Comparison of ENCODE assay signal across 10 cellular contexts in genomic region chr7:151755131-151755787, GRCh38.
DNase-seq lines count a peak whose midpoint lies in the region; ATAC-seq and TF ChIP-seq lines count a peak whose summit lies in the region.
"Had no signal": no experiment of that assay in that cellular context is flagged by ENCODE, and none has a peak within 500 bp of the region (broad histone marks: within the 10 kb centered on the region; RNA-seq: fewer than 3 reads in every experiment).

No MANE protein-coding gene starts in this region.

- H3K27ac Mint-ChIP-seq in activated CD8-positive, alpha-beta T cell treated with anti-CD3 and anti-CD28 coated beads, Interleukin-2, amount 10 ng/mL, durations not matched to agents 7 days and 5 days = peak overlapping the region; percentile 92

- no peak overlapping the region for H3K4me3 Mint-ChIP-seq in activated CD8-positive, alpha-beta T cell treated with anti-CD3 and anti-CD28 coated beads, Interleukin-2, amount 10 ng/mL, durations not matched to agents 7 days and 5 days

- H3K36me3 ChIP-seq in spleen = peaks cover 0 to 12% (median 0%) of the 10 kb centered on the region in 6 donors

- H3K36me3 Mint-ChIP-seq in activated CD8-positive, alpha-beta T cell treated with anti-CD3 and anti-CD28 coated beads, Interleukin-2, amount 10 ng/mL, durations not matched to agents 7 days and 5 days (ENCODE audit: low read depth) = no peaks in the 10 kb centered on the region

- H3K4me1 Mint-ChIP-seq in activated CD8-positive, alpha-beta T cell treated with anti-CD3 and anti-CD28 coated beads, Interleukin-2, amount 10 ng/mL, durations not matched to agents 7 days and 5 days (ENCODE audit: low read depth) = peaks cover 32% of the 10 kb centered on the region

- H3K4me3 ChIP-seq in spleen = no peak overlapping the region
- H3K4me3 ChIP-seq: lung had no signal

- 65 to 75% (median 71%) methylated on average over 11 of the region's 11 CpGs for WGBS in spleen, 5 donors

- H3K9me3 ChIP-seq in spleen = no peaks in the 10 kb centered on the region

- no peaks in the 10 kb centered on the region for H3K27me3 ChIP-seq in spleen (replicated peaks in 1 of 7)

- no peak for TF ChIP-seq CTCF in spleen (IDR thresholded peaks at IDR 0.05 in 8 of 11, conservative IDR thresholded peaks at IDR 0.05 in 3 of 11)

- H3K4me1 ChIP-seq in spleen = peaks cover 11 to 34% (median 25%) of the 10 kb centered on the region in 6 donors

- H3K27ac ChIP-seq in spleen = peak overlapping the region in 5 of 8 donors; percentile 70 to 80 (median 74)

- POLR2A ChIA-PET in activated CD8-positive, alpha-beta T cell treated with anti-CD3 and anti-CD28 coated beads, Interleukin-2, amount 10 ng/mL, durations not matched to agents 7 days and 5 days (lab: Charles Lee) = no interaction called here

- no peak for ATAC-seq in activated CD8-positive, alpha-beta T cell treated with anti-CD3 and anti-CD28 coated beads, Interleukin-2, amount 10 ng/mL, durations not matched to agents 7 days and 5 days
- ATAC-seq in left ventricle myocardium superior = peak; percentile 59
- ATAC-seq in HG02852 (IDR thresholded peaks at IDR 0.05; ENCODE audit: unreplicated experiment) = no peak
- ATAC-seq in GM18511 (IDR thresholded peaks at IDR 0.05; ENCODE audit: unreplicated experiment) = no peak
- ATAC-seq in GM19452 (IDR thresholded peaks at IDR 0.05; ENCODE audit: unreplicated experiment) = no peak

- intact Hi-C loops in left ventricle myocardium superior (cut with micrococcal nuclease) (no loop called here), spleen (cut with DNase I; ENCODE audit: low total_unique reads) (no loop called here)

- no peak for TF ChIP-seq POLR2A in spleen (IDR thresholded peaks at IDR 0.05)

- H3K27me3 Mint-ChIP-seq in activated CD8-positive, alpha-beta T cell treated with anti-CD3 and anti-CD28 coated beads, Interleukin-2, amount 10 ng/mL, durations not matched to agents 7 days and 5 days (ENCODE audit: low read depth) = no peaks in the 10 kb centered on the region

- CTCF ChIA-PET in activated CD8-positive, alpha-beta T cell treated with anti-CD3 and anti-CD28 coated beads, Interleukin-2, amount 10 ng/mL, durations not matched to agents 7 days and 5 days (lab: Charles Lee) = interaction anchor here (1.8 to 3.5 kb wide), 3 partner anchors 13 to 124 kb away, joined by 6 to 29 read pairs (median 7); no protein-coding TSS in a partner anchor

- H3K9me3 Mint-ChIP-seq in activated CD8-positive, alpha-beta T cell treated with anti-CD3 and anti-CD28 coated beads, Interleukin-2, amount 10 ng/mL, durations not matched to agents 7 days and 5 days (ENCODE audit: insufficient read depth) = no peaks in the 10 kb centered on the region

- DNase-seq in GF-D8 (lab: John Stamatoyannopoulos, UW) (peak; percentile 75), left ventricle myocardium superior (peak; percentile 62), spleen (no peak), HT-29 (ENCODE audit: low spot score) (no peak)
- no peak for DNase-seq in activated CD8-positive, alpha-beta T cell treated with anti-CD3 and anti-CD28 coated beads, Interleukin-2, amount 10 ng/mL, durations not matched to agents 7 days and 5 days
- DNase-seq: NCI-H1930 had no signal

Comparison
In these comparisons a context has a peak if more than half of its experiments do, and no peak if none do; other contexts are left out.
1. DNase-seq: peak in GF-D8 (single experiment) and left ventricle myocardium superior (single experiment); none in activated CD8-positive, alpha-beta T cell treated with anti-CD3 and anti-CD28 coated beads, Interleukin-2, amount 10 ng/mL, durations not matched to agents 7 days and 5 days (single experiment), spleen (single experiment) and HT-29 (single experiment).